28 cellular contexts compared by ENCODE assay signal in the genomic region with DNA sequence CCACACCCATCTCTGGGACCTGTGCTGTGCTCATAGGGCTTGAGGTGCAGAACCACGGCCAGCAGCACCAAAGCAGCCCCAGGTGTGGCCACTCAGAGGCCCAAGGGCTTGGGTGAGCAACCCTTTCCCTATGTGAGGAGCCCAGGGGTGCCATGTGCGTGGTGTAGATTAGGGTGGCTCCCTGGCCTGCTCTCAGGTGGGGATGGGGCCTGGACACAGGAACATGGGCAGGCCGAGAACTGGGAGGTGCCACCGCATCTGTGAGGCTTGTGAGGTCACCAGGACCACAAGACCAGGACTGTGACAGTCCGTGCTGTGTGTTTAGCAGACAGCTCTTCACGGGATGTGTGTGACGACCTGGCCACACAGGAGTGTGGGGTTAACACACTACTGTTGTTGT.
DNase-seq lines count a peak whose midpoint lies in the region; ATAC-seq and TF ChIP-seq lines count a peak whose summit lies in the region.
"Had no signal": no experiment of that assay in that cellular context is flagged by ENCODE, and none has a peak within 500 bp of the region (broad histone marks: within the 10 kb centered on the region; RNA-seq: fewer than 3 reads in every experiment).

No MANE protein-coding gene starts in this region.

- peak overlapping the region; percentile 9 for H3K23ac ChIP-seq in neuronal stem cell (ENCODE audit: low read depth, low read length, poor library complexity)

- H3K4me3 ChIP-seq in neuronal stem cell (ENCODE audit: low read length in 2 of 2) (peak overlapping the region in 1 of 2 donors; percentile 40), upper lobe of right lung (no peak overlapping the region)
- H3K4me3 ChIP-seq: cardiac muscle cell, GM12878, pancreas, thyroid gland had no signal

- H3K79me1 ChIP-seq in neuronal stem cell (ENCODE audit: low read depth, low read length) = peaks cover 2% of the 10 kb centered on the region

- H3K4me2 ChIP-seq in neuronal stem cell (ENCODE audit: insufficient read depth, low read length, poor library complexity, severe bottlenecking) = no peak overlapping the region
- H3K4me2 ChIP-seq: KMS-11 had no signal

- ATAC-seq in Right ventricle myocardium superior (ENCODE audit: poor library complexity) = no peak
- no peak for ATAC-seq in Right ventricle myocardium inferior
- ATAC-seq in upper lobe of right lung = no peak
- ATAC-seq in HG03378 (IDR thresholded peaks at IDR 0.05; ENCODE audit: unreplicated experiment) = no peak
- no peak for ATAC-seq in GM18520 (IDR thresholded peaks at IDR 0.05; ENCODE audit: unreplicated experiment)
- ATAC-seq: effector memory CD8-positive, alpha-beta T cell; GM12878; pancreas; SK-N-SH treated with all-trans-retinoic acid at 6 μM for 48 hours had no signal

- peaks cover 56 to 97% of the 10 kb centered on the region in 2 donors for H3K36me3 ChIP-seq in neuronal stem cell (replicated peaks in 1 of 2; ENCODE audit: control insufficient read depth in 2 of 2, insufficient read depth in 2 of 2, low read length in 2 of 2)
- H3K36me3 ChIP-seq in upper lobe of right lung = peaks cover 37% of the 10 kb centered on the region

- H3K9me3 ChIP-seq in neuronal stem cell (replicated peaks in 1 of 2; ENCODE audit: control insufficient read depth in 2 of 2, insufficient read depth in 1 of 2, low read depth in 1 of 2, low read length in 2 of 2) (peaks cover 55 to 57% of the 10 kb centered on the region in 2 donors), upper lobe of right lung (peaks cover 11% of the 10 kb centered on the region)
- H3K9me3 ChIP-seq: pancreas, thyroid gland had no signal

- no peak overlapping the region for H2BK15ac ChIP-seq in neuronal stem cell (ENCODE audit: low read length)

- H2AFZ ChIP-seq in neuronal stem cell (ENCODE audit: low read length) = no peak overlapping the region

- no peak for TF ChIP-seq CTCF in endothelial cell (IDR thresholded peaks at IDR 0.05; ENCODE audit: unreplicated experiment)
- no peak for TF ChIP-seq CTCF in upper lobe of right lung (IDR thresholded peaks at IDR 0.05)

- no peak overlapping the region for H4K91ac ChIP-seq in neuronal stem cell (ENCODE audit: low read depth, low read length, poor library complexity)

- H3K36me3 Mint-ChIP-seq in endothelial cell (ENCODE audit: low read depth, unreplicated experiment) = peaks cover 82% of the 10 kb centered on the region

- H3K27me3 Mint-ChIP-seq in endothelial cell (ENCODE audit: unreplicated experiment) = peaks cover 7% of the 10 kb centered on the region
- H3K27me3 Mint-ChIP-seq: activated CD4-positive, alpha-beta memory T cell treated with anti-CD3 and anti-CD28 coated beads for 36 hours; B cell; effector memory CD8-positive, alpha-beta T cell had no signal

- no peak overlapping the region for H3K27ac Mint-ChIP-seq in endothelial cell (ENCODE audit: unreplicated experiment)
- H3K27ac Mint-ChIP-seq: activated CD4-positive, alpha-beta memory T cell treated with anti-CD3 and anti-CD28 coated beads for 36 hours; activated T-helper 2 cell treated with anti-CD3 and anti-CD28 coated beads, Interferon-gamma antibody, Interleukin-2, Interleukin-4, amounts not matched to agents 10 μg/mL and 5 μg/mL and 100 μg/mL, durations not matched to agents 14 hours and 24 hours and 36 hours; B cell; effector memory CD8-positive, alpha-beta T cell; H9; nephron progenitor cell had no signal

- peak overlapping the region; percentile 80 for H3K4me3 Mint-ChIP-seq in endothelial cell (ENCODE audit: unreplicated experiment)
- H3K4me3 Mint-ChIP-seq: activated CD4-positive, alpha-beta memory T cell treated with anti-CD3 and anti-CD28 coated beads for 36 hours; B cell; effector memory CD8-positive, alpha-beta T cell; H9; nephron progenitor cell; T-helper 1 cell treated with Interleukin-12 subunit alpha and Interleukin-12 subunit beta and Interleukin-4 antibody, amounts not matched to agents 30 μg/mL and 1 μg/mL, for 36 hours had no signal

- H3K18ac ChIP-seq in neuronal stem cell (ENCODE audit: low read length) = no peak overlapping the region

- no peak overlapping the region for H3K14ac ChIP-seq in neuronal stem cell (ENCODE audit: low read length)

- DNase-seq in Right ventricle myocardium superior (peak; percentile 10), Right ventricle myocardium inferior (ENCODE audit: missing footprints) (no peak), endothelial cell (ENCODE audit: low spot score) (no peak), neuronal stem cell (ENCODE audit: low spot score) (no peak), upper lobe of right lung (peak; percentile 40), NCI-H2227 treated with DMSO at 0.1 percent for 48 hours (lab: John Stamatoyannopoulos, UW) (no peak)
- DNase-seq: ACHN; activated CD4-positive, alpha-beta memory T cell treated with anti-CD3 and anti-CD28 coated beads for 36 hours; effector memory CD8-positive, alpha-beta T cell; erythroblast; glutamatergic neuron; H9; MM.1S; NCI-H2029; NCI-H526; nephron progenitor cell; NK-92 treated with Interleukin-12 subunit alpha and Interleukin-12 subunit beta, amount 100 ng/mL, for 24 hours; thyroid gland had no signal

- no CpG with 5 or more reads among the region's 7 CpGs for WGBS in neuronal stem cell (ENCODE audit: extremely low coverage in 2 of 2, insufficient read length in 2 of 2, insufficient replicate concordance in 1 of 2), 2 donors

- H2BK12ac ChIP-seq in neuronal stem cell (ENCODE audit: low read length) = no peak overlapping the region

- H3K4me1 ChIP-seq in neuronal stem cell (ENCODE audit: control insufficient read depth in 2 of 2, insufficient read depth in 1 of 2, low read depth in 1 of 2, low read length in 2 of 2) (no peaks in the 10 kb centered on the region), upper lobe of right lung (no peaks in the 10 kb centered on the region)
- H3K4me1 ChIP-seq: pancreas, thyroid gland had no signal

- H4K8ac ChIP-seq in neuronal stem cell (ENCODE audit: low read depth, low read length) = no peak overlapping the region

- no peaks in the 10 kb centered on the region for H3K4me1 Mint-ChIP-seq in endothelial cell (ENCODE audit: unreplicated experiment)
- H3K4me1 Mint-ChIP-seq: B cell, H9 had no signal

- no peak overlapping the region for H2BK120ac ChIP-seq in neuronal stem cell (ENCODE audit: low read depth, low read length)

- no peak overlapping the region for H2BK5ac ChIP-seq in neuronal stem cell (ENCODE audit: low read length)

- H2AK5ac ChIP-seq in neuronal stem cell (ENCODE audit: low read depth, low read length) = no peak overlapping the region

- H3K27me3 ChIP-seq in neuronal stem cell (ENCODE audit: control insufficient read depth in 3 of 3, insufficient read depth in 3 of 3, low read depth in 1 of 3, low read length in 3 of 3) (no peaks in the 10 kb centered on the region), upper lobe of right lung (no peaks in the 10 kb centered on the region)
- H3K27me3 ChIP-seq: cardiac muscle cell, pancreas, thyroid gland had no signal

- H3K27ac ChIP-seq in neuronal stem cell (replicated peaks; ENCODE audit: low read length) (no peak overlapping the region), upper lobe of right lung (no peak overlapping the region)
- H3K27ac ChIP-seq: cardiac muscle cell, KMS-11, pancreas, thyroid gland had no signal

- H3K4ac ChIP-seq in neuronal stem cell (ENCODE audit: low read length) = no peak overlapping the region

- peaks cover 43% of the 10 kb centered on the region for H3K9me3 Mint-ChIP-seq in endothelial cell (ENCODE audit: unreplicated experiment)

- intact Hi-C loops in Right ventricle myocardium superior (cut with DNase I) (no loop called here), Right ventricle myocardium inferior (cut with DNase I) (no loop called here), upper lobe of right lung (cut with DNase I) (no loop called here)

- H3K9ac ChIP-seq in neuronal stem cell (ENCODE audit: low read depth, low read length, poor library complexity) = no peak overlapping the region
- H3K9ac ChIP-seq: KMS-11 had no signal

Comparison
In these comparisons a context has a peak if more than half of its experiments do, and no peak if none do; other contexts are left out.
1. DNase-seq: peak in Right ventricle myocardium superior (single experiment) and upper lobe of right lung (single experiment); none in Right ventricle myocardium inferior (single experiment), endothelial cell (single experiment), neuronal stem cell (single experiment) and NCI-H2227 treated with DMSO at 0.1 percent for 48 hours (single experiment).